25 cellular contexts compared by ENCODE assay signal in the genomic region with DNA sequence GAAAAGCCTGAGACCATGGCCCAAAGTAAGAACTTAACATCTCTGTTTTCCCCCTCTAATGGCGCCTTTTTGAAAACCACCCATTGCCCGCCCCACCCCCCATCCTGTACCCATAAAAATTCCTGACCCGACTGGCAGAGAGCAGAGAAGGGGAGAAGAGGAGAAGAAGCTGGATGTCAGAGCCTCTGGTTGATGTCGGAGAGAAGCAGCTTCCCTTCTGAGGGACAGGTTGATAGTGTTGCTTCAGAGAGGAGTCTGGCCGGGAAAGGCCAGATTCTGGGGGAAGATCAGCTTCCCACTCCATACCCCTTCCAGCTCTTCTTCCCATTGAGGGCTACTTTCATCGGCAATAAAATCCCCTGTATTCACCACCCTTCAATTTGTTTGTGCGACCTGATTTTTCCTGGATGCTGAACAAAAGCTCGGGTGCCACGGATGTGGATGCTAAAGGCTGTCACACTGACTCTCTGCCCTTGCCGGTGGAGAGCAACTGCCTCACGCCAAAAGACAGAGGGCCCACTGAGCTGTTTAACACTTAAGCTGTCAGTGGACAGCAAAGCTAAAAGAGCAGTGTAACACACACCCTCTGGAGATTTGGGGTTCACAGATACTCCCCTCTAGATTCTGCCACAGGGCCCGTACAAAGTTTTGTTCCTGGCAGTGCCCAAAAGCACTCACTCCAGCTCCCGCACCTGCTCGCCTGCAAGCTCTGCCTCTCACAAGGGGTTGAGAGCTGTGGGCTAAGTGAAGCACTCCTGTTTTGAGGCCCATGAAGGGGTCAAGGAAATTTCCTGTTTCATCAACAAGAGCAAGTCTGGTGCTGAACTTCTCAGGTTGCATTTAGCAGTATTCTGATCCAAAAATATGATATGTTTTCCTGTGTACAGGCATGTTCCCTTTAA.
"Had no signal": no experiment of that assay in that cellular context is flagged by ENCODE, and none has a peak within 500 bp of the region (broad histone marks: within the 10 kb centered on the region; RNA-seq: fewer than 3 reads in every experiment).

No MANE protein-coding gene starts in this region.

- H3K4me1 Mint-ChIP-seq: activated CD4-positive, alpha-beta T cell treated with anti-CD3 and anti-CD28 coated beads, Interleukin-2, amount 10 ng/mL, durations not matched to agents 7 days and 5 days; memory B cell; naive B cell; stimulated activated memory B cell treated with anti-CD40 and anti-IgM and Interleukin-4, amounts not matched to agents 10 μg/mL and 1 μg/mL and 100 μg/mL, for 72 hours had no signal

- H3K36me3 Mint-ChIP-seq: memory B cell; naive B cell; stimulated activated memory B cell treated with anti-CD40 and anti-IgM and Interleukin-4, amounts not matched to agents 10 μg/mL and 1 μg/mL and 100 μg/mL, for 72 hours; type B pancreatic cell had no signal

- ATAC-seq: activated CD4-positive, CD25-positive, alpha-beta regulatory T cell treated with anti-CD3 and anti-CD28 coated beads, Interleukin-2, amount 50 U/mL, for 24 hours; activated CD8-positive, alpha-beta T cell treated with anti-CD3 and anti-CD28 coated beads, Interleukin-2, amount 10 ng/mL, durations not matched to agents 7 days and 5 days; esophagus mucosa; gastrocnemius medialis; heart left ventricle; left ventricle myocardium superior; mucosa of descending colon; stimulated activated memory B cell treated with anti-CD40 and anti-IgM and Interleukin-4, amounts not matched to agents 10 μg/mL and 1 μg/mL and 100 μg/mL, for 72 hours had no signal

- H3K27ac Mint-ChIP-seq: activated CD4-positive, alpha-beta T cell treated with anti-CD3 and anti-CD28 coated beads, Interleukin-2, amount 10 ng/mL, durations not matched to agents 7 days and 5 days; activated CD8-positive, alpha-beta T cell treated with anti-CD3 and anti-CD28 coated beads, Interleukin-2, amount 10 ng/mL, durations not matched to agents 7 days and 5 days; activated naive CD4-positive, alpha-beta T cell treated with anti-CD3 and anti-CD28 coated beads for 36 hours; activated T-cell treated with anti-CD3 and anti-CD28 coated beads, Interleukin-2, amount 50 U/mL, for 24 hours; activated T-helper 2 cell treated with anti-CD3 and anti-CD28 coated beads, Interferon-gamma antibody, Interleukin-2, Interleukin-4, amounts not matched to agents 10 μg/mL and 5 μg/mL and 100 μg/mL, durations not matched to agents 14 hours and 24 hours and 36 hours; memory B cell; naive B cell; stimulated activated memory B cell treated with anti-CD40 and anti-IgM and Interleukin-4, amounts not matched to agents 10 μg/mL and 1 μg/mL and 100 μg/mL, for 72 hours; T-helper 2 cell treated with Interferon-gamma antibody and Interleukin-4, amounts not matched to agents 5 μg/mL and 100 μg/mL, for 36 hours; type B pancreatic cell had no signal

- H3K9me3 Mint-ChIP-seq: type B pancreatic cell had no signal

- DNase-seq: activated CD4-positive, alpha-beta T cell treated with anti-CD3 and anti-CD28 coated beads, Interleukin-2, amount 10 ng/mL, durations not matched to agents 7 days and 5 days; activated CD8-positive, alpha-beta T cell treated with anti-CD3 and anti-CD28 coated beads, Interleukin-2, amount 10 ng/mL, durations not matched to agents 7 days and 5 days; activated naive CD4-positive, alpha-beta T cell treated with anti-CD3 and anti-CD28 coated beads for 36 hours; activated T-cell treated with anti-CD3 and anti-CD28 coated beads, Interleukin-2, amount 50 U/mL, for 24 hours; anterior cingulate cortex; brain microvascular endothelial cell; central memory CD4-positive, alpha-beta T cell; colonic mucosa; effector CD4-positive, alpha-beta T cell; gastrocnemius medialis; heart left ventricle; kidney glomerular epithelial cell; left ventricle myocardium superior; naive B cell; sigmoid colon; stimulated activated CD4-positive, alpha-beta T cell treated with anti-CD3 and anti-CD28 coated beads, Interleukin-4, amount 100 ng/mL, for 4 hours; testis had no signal

- H3K27me3 Mint-ChIP-seq: activated CD4-positive, alpha-beta T cell treated with anti-CD3 and anti-CD28 coated beads, Interleukin-2, amount 10 ng/mL, durations not matched to agents 7 days and 5 days; activated T-cell treated with anti-CD3 and anti-CD28 coated beads, Interleukin-2, amount 50 U/mL, for 24 hours; memory B cell; naive B cell; stimulated activated memory B cell treated with anti-CD40 and anti-IgM and Interleukin-4, amounts not matched to agents 10 μg/mL and 1 μg/mL and 100 μg/mL, for 72 hours; type B pancreatic cell had no signal

- H3K4me3 Mint-ChIP-seq: activated CD4-positive, alpha-beta T cell treated with anti-CD3 and anti-CD28 coated beads, Interleukin-2, amount 10 ng/mL, durations not matched to agents 7 days and 5 days; activated CD8-positive, alpha-beta T cell treated with anti-CD3 and anti-CD28 coated beads, Interleukin-2, amount 10 ng/mL, durations not matched to agents 7 days and 5 days; activated naive CD4-positive, alpha-beta T cell treated with anti-CD3 and anti-CD28 coated beads for 36 hours; activated T-cell treated with anti-CD3 and anti-CD28 coated beads, Interleukin-2, amount 50 U/mL, for 24 hours; memory B cell; naive B cell; stimulated activated memory B cell treated with anti-CD40 and anti-IgM and Interleukin-4, amounts not matched to agents 10 μg/mL and 1 μg/mL and 100 μg/mL, for 72 hours; T-helper 2 cell treated with Interferon-gamma antibody and Interleukin-4, amounts not matched to agents 5 μg/mL and 100 μg/mL, for 36 hours; type B pancreatic cell had no signal
